Comparison of ENCODE assay signal across 2 cellular contexts in the genomic region with DNA sequence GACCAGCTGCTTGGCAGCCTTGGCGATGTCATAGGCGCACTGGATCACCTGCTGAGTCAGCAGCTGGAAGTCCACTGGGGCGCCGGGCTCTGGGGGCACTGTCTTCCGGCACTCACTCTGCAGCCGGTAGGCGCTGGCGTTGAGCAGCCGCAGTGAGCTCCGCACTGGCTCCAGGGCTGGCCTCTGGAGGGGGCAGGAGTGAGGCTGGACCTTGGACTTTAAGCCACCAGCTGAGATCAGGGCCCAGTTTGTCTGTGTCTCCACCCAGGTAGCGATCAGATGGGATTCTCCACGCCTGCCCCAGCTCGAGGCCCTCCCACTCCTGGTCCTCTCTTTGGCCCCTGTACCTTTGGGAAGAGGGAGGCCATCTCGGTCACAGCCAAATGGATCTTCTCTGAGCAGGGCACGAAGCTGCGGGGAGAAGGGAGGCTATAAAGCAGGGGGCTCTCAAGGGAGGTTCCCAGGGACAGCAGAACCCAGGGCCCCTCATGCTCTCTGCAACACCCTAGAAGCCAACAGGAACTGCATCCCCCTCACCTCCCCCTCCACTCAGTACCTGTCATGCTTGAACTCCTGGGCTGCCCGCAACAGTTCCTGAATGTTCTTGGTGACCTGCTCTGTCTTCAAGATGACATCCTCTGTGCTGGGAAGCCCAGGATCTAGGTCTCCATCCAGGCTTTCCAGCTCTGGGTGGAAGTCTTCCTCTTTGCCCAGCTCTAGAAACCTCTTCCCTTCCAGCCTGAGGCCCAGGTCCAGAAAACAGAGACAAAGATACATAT.
A peak's percentile ranks its signal among the peaks of the same experiment; 100 is the strongest.
TF ChIP-seq lines count a peak whose summit lies in the region.

No MANE protein-coding gene starts in this region.

TF ChIP-seq in A549, 52 proteins besides CTCF, POLR2A, EP300 and RAD21:
- TF ChIP-seq MAFK (IDR thresholded peaks at IDR 0.05; ENCODE audit: partially characterized antibody): peak; percentile 91
- TF ChIP-seq ZSCAN20 (CRISPR knock-in tag; IDR thresholded peaks at IDR 0.05): no peak

TF ChIP-seq in GM12878, 131 proteins besides CTCF, POLR2A, EP300 and RAD21:
- TF ChIP-seq ASH2L (IDR thresholded peaks at IDR 0.05; ENCODE audit: borderline replicate concordance, low read depth) (no peak), ZNF207 (IDR thresholded peaks at IDR 0.05; ENCODE audit: borderline replicate concordance) (no peak), SREBF2 (IDR thresholded peaks at IDR 0.05; ENCODE audit: low read length) (no peak), HDAC2 (IDR thresholded peaks at IDR 0.05) (no peak), TCF3 (IDR thresholded peaks at IDR 0.05; ENCODE audit: borderline replicate concordance, insufficient read depth, low read depth, low read length) (no peak), POU2F2 (IDR thresholded peaks at IDR 0.05; ENCODE audit: borderline replicate concordance, low read depth, low read length) (no peak), NFXL1 (IDR thresholded peaks at IDR 0.05; ENCODE audit: borderline replicate concordance) (no peak), CBFB (IDR thresholded peaks at IDR 0.05; ENCODE audit: low read depth) (no peak), CREB1 (IDR thresholded peaks at IDR 0.05; ENCODE audit: low read depth) (no peak), ZNF274 (IDR thresholded peaks at IDR 0.05; ENCODE audit: insufficient read depth, insufficient read length) (no peak), TAF1 (IDR thresholded peaks at IDR 0.05; ENCODE audit: borderline replicate concordance, low read depth, low read length) (no peak), TBL1XR1 (IDR thresholded peaks at IDR 0.05; ENCODE audit: low read depth, low read length) (no peak), ESRRA (IDR thresholded peaks at IDR 0.05; ENCODE audit: low read length) (no peak), NRF1 (conservative IDR thresholded peaks at IDR 0.05; ENCODE audit: low read depth, low read length) (no peak), TCF7 (IDR thresholded peaks at IDR 0.05; ENCODE audit: borderline replicate concordance) (no peak), ZNF384 (IDR thresholded peaks at IDR 0.05; ENCODE audit: borderline replicate concordance, low read depth, low read length) (no peak)
- TF ChIP-seq, protein P1, sequence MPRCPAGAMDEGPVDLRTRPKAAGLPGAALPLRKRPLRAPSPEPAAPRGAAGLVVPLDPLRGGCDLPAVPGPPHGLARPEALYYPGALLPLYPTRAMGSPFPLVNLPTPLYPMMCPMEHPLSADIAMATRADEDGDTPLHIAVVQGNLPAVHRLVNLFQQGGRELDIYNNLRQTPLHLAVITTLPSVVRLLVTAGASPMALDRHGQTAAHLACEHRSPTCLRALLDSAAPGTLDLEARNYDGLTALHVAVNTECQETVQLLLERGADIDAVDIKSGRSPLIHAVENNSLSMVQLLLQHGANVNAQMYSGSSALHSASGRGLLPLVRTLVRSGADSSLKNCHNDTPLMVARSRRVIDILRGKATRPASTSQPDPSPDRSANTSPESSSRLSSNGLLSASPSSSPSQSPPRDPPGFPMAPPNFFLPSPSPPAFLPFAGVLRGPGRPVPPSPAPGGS (IDR thresholded peaks at IDR 0.05; ENCODE audit: borderline replicate concordance, insufficient read depth, low read depth, low read length, poor library complexity, severe bottlenecking): no peak
- TF ChIP-seq, protein P2, sequence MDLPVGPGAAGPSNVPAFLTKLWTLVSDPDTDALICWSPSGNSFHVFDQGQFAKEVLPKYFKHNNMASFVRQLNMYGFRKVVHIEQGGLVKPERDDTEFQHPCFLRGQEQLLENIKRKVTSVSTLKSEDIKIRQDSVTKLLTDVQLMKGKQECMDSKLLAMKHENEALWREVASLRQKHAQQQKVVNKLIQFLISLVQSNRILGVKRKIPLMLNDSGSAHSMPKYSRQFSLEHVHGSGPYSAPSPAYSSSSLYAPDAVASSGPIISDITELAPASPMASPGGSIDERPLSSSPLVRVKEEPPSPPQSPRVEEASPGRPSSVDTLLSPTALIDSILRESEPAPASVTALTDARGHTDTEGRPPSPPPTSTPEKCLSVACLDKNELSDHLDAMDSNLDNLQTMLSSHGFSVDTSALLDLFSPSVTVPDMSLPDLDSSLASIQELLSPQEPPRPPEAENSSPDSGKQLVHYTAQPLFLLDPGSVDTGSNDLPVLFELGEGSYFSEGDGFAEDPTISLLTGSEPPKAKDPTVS (IDR thresholded peaks at IDR 0.05; ENCODE audit: low read depth, low read length): no peak
- TF ChIP-seq, protein P3, sequence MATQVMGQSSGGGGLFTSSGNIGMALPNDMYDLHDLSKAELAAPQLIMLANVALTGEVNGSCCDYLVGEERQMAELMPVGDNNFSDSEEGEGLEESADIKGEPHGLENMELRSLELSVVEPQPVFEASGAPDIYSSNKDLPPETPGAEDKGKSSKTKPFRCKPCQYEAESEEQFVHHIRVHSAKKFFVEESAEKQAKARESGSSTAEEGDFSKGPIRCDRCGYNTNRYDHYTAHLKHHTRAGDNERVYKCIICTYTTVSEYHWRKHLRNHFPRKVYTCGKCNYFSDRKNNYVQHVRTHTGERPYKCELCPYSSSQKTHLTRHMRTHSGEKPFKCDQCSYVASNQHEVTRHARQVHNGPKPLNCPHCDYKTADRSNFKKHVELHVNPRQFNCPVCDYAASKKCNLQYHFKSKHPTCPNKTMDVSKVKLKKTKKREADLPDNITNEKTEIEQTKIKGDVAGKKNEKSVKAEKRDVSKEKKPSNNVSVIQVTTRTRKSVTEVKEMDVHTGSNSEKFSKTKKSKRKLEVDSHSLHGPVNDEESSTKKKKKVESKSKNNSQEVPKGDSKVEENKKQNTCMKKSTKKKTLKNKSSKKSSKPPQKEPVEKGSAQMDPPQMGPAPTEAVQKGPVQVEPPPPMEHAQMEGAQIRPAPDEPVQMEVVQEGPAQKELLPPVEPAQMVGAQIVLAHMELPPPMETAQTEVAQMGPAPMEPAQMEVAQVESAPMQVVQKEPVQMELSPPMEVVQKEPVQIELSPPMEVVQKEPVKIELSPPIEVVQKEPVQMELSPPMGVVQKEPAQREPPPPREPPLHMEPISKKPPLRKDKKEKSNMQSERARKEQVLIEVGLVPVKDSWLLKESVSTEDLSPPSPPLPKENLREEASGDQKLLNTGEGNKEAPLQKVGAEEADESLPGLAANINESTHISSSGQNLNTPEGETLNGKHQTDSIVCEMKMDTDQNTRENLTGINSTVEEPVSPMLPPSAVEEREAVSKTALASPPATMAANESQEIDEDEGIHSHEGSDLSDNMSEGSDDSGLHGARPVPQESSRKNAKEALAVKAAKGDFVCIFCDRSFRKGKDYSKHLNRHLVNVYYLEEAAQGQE (IDR thresholded peaks at IDR 0.05; ENCODE audit: low read depth, low read length): no peak
